Comparison of ENCODE assay signal across 8 cellular contexts in genomic region chr9:8660383-8660782, GRCh38.
DNase-seq lines count a peak whose midpoint lies in the region; ATAC-seq and TF ChIP-seq lines count a peak whose summit lies in the region.

No MANE protein-coding gene starts in this region.

- DNase-seq in KG1 (lab: John Stamatoyannopoulos, UW) (peak; percentile 61), T1000 (lab: John Stamatoyannopoulos, UW) (peak; percentile 4), left cardiac atrium (peak; percentile 45), stomach (peak; percentile 49), COLO668 (lab: John Stamatoyannopoulos, UW; ENCODE audit: unreplicated experiment) (no peak), iPS-NIHi7 (ENCODE audit: extremely low spot score) (no peak), inferior parietal cortex (ENCODE audit: extremely low spot score) (no peak)

- intact Hi-C loops in left cardiac atrium (cut with DNase I), result no loop called here
- intact Hi-C loops in stomach (cut with DNase I; ENCODE audit: low total_unique reads), result no loop called here

- no peaks in the 10 kb centered on the region for H3K36me3 ChIP-seq in stomach

- no peak for TF ChIP-seq CTCF in stomach (IDR thresholded peaks at IDR 0.05)

- H3K9me3 ChIP-seq in stomach, result no peaks in the 10 kb centered on the region

- no peaks in the 10 kb centered on the region for H3K27me3 ChIP-seq in stomach

- no peak overlapping the region for H3K27ac ChIP-seq in stomach

- ATAC-seq in left cardiac atrium, result peak; percentile 72 to 75
- no peak for ATAC-seq in HG02678 (IDR thresholded peaks at IDR 0.05; ENCODE audit: unreplicated experiment)

- peaks cover 0 to 9% (median 4%) of the 10 kb centered on the region in 4 donors for H3K4me1 ChIP-seq in stomach

- no peak overlapping the region for H3K4me3 ChIP-seq in stomach

- TF ChIP-seq POLR2A in stomach (IDR thresholded peaks at IDR 0.05), result no peak

- no peak for TF ChIP-seq EP300 in stomach (IDR thresholded peaks at IDR 0.05)

Comparison
In these comparisons a context has a peak if more than half of its experiments do, and no peak if none do; other contexts are left out.
1. DNase-seq: peak in KG1 (single experiment), T1000 (single experiment), left cardiac atrium (single experiment) and stomach (single experiment); none in COLO668 (single experiment), iPS-NIHi7 (single experiment) and inferior parietal cortex (single experiment).